20 cellular contexts compared by ENCODE assay signal in the genomic region with DNA sequence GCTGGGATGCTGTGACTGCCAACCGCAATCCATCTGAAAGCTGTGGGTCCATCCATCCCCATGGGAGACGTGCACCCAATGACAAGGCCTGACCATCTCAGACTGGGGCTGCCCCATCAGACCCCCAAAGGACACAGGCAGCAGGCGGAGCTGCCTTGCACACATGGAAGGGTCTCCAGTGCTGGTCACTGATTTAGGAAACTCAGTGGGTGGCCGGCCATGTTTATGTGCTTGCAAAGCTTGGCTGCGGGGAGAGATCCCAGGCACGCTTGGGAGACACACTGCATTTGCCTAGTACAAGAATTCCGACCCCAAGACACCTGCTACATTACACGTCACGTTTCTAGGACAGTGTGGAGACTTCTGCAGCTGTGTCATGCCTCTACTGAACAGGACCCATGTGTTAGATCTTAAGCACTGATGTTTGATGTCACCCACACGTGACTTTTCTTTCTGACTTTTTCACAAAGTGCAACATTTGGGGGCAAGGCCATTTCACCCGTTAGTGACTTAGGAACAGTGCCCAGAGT.
DNase-seq lines count a peak whose midpoint lies in the region; ATAC-seq and TF ChIP-seq lines count a peak whose summit lies in the region.
"Had no signal": no experiment of that assay in that cellular context is flagged by ENCODE, and none has a peak within 500 bp of the region (broad histone marks: within the 10 kb centered on the region; RNA-seq: fewer than 3 reads in every experiment).

No MANE protein-coding gene starts in this region.

- TF ChIP-seq CTCF in RWPE1 (conservative IDR thresholded peaks at IDR 0.05; ENCODE audit: low read depth) (no peak), upper lobe of right lung (IDR thresholded peaks at IDR 0.05) (no peak)

- peaks cover 59% of the 10 kb centered on the region for H3K36me3 ChIP-seq in upper lobe of right lung

- H3K9me3 ChIP-seq in upper lobe of right lung = no peaks in the 10 kb centered on the region
- H3K9me3 ChIP-seq: SJSA1 had no signal

- POLR2A ChIA-PET in RWPE1 (lab: Yijun Ruan, JAX; ENCODE audit: low non-redundant PET) = no interaction called here

- ATAC-seq in upper lobe of right lung = no peak
- ATAC-seq: HCT116 had no signal

- H3K27ac ChIP-seq in RWPE1 = peak overlapping the region; percentile 58
- H3K27ac ChIP-seq in upper lobe of right lung = no peak overlapping the region
- H3K27ac ChIP-seq: SJSA1 had no signal

- H3K4me1 ChIP-seq in upper lobe of right lung = peaks cover 14% of the 10 kb centered on the region

- H3K27me3 ChIP-seq in upper lobe of right lung = no peaks in the 10 kb centered on the region
- H3K27me3 ChIP-seq: SJSA1 had no signal

- intact Hi-C loops in upper lobe of right lung (cut with DNase I) = no loop called here

- CTCF ChIA-PET in RWPE1 (lab: Yijun Ruan, JAX) = no interaction called here

- peak; percentile 37 for DNase-seq in activated CD8-positive, alpha-beta memory T cell treated with anti-CD3 and anti-CD28 coated beads for 24 hours
- DNase-seq in activated CD8-positive, alpha-beta memory T cell treated with anti-CD3 and anti-CD28 coated beads, Interleukin-2, amount 50 U/mL, for 4 hours = no peak
- DNase-seq in RWPE1 (ENCODE audit: low spot score) = no peak
- DNase-seq in myocyte (ENCODE audit: low read depth) = peak; percentile 70
- no peak for DNase-seq in activated gamma-delta T cell (lab: John Stamatoyannopoulos, UW)
- no peak for DNase-seq in effector CD8-positive, alpha-beta T cell (lab: John Stamatoyannopoulos, UW)
- no peak for DNase-seq in upper lobe of right lung
- DNase-seq: 8988T, ACHN, Calu3, DMS153, Kasumi-1, NCI-H1105, NCI-H146, NCI-H1930, NCI-H2107, NCI-H524, NCI-H774 had no signal

- no peak overlapping the region for H3K4me3 ChIP-seq in upper lobe of right lung
- H3K4me3 ChIP-seq: SJSA1 had no signal

Comparison
In these comparisons a context has a peak if more than half of its experiments do, and no peak if none do; other contexts are left out.
1. DNase-seq: peak in activated CD8-positive, alpha-beta memory T cell treated with anti-CD3 and anti-CD28 coated beads for 24 hours (single experiment) and myocyte (single experiment); none in activated CD8-positive, alpha-beta memory T cell treated with anti-CD3 and anti-CD28 coated beads, Interleukin-2, amount 50 U/mL, for 4 hours (single experiment), RWPE1 (single experiment), activated gamma-delta T cell (single experiment), effector CD8-positive, alpha-beta T cell (single experiment) and upper lobe of right lung (single experiment).